Comparison of ENCODE assay signal across 11 cellular contexts in genomic region chr17:41623160-41623861, GRCh38. TPM values are rescaled to one million over a fixed set of nuclear protein-coding genes. Genes with fewer than 3 reads are reported as not detected.
DNase-seq lines count a peak whose midpoint lies in the region; ATAC-seq, FAIRE-seq and TF ChIP-seq lines count a peak whose summit lies in the region.
"Not testable (repeated sequence)": the region's sequence is repeated elsewhere in the genome, so short reads cannot be mapped to it uniquely, and the experiment has no call there.
"Had no signal": no experiment of that assay in that cellular context is flagged by ENCODE, and none has a peak within 500 bp of the region (broad histone marks: within the 10 kb centered on the region; RNA-seq: fewer than 3 reads in every experiment).

No MANE protein-coding gene starts in this region.

- H3K9ac ChIP-seq in neural progenitor cell = not testable (repeated sequence)

- not testable (repeated sequence) for H3K4me3 ChIP-seq in H7 (ENCODE audit: insufficient read depth, low read depth, low read length); WERI-Rb-1 (ENCODE audit: low read depth, low read length); neural progenitor cell; aorta (ENCODE audit: low read length in 2 of 2)
- peak overlapping the region; percentile 45 for H3K4me3 ChIP-seq in bronchial epithelial cell (ENCODE audit: low read depth, low read length)
- H3K4me3 ChIP-seq in skin epidermis = peak overlapping the region; percentile 20 to 41 (median 33)

- H3K36me3 ChIP-seq in H7 (replicated peaks; ENCODE audit: control insufficient read depth, insufficient read depth, low read length); WERI-Rb-1; neural progenitor cell; aorta (ENCODE audit: control insufficient read depth in 1 of 2, insufficient read depth in 2 of 2, low read length in 1 of 2): not testable (repeated sequence)
- peaks cover 18% of the 10 kb centered on the region for H3K36me3 ChIP-seq in bronchial epithelial cell (ENCODE audit: control insufficient read depth, insufficient read depth, low read length)

- not testable (repeated sequence) for H3K4me1 Mint-ChIP-seq in glutamatergic neuron (ENCODE audit: low read depth, unreplicated experiment)
- H3K4me1 Mint-ChIP-seq in neural progenitor cell = peaks cover 15% of the 10 kb centered on the region

- not testable (repeated sequence) for H3K4me1 ChIP-seq in neural progenitor cell; aorta (ENCODE audit: control insufficient read depth in 1 of 2, insufficient read depth in 2 of 2, low read length in 2 of 2)

- DNase-seq in H7 = peak; percentile 60
- peak; percentile 54 for DNase-seq in RPMI7951 (ENCODE audit: low read depth)
- DNase-seq in WERI-Rb-1 = peak; percentile 58
- not testable (repeated sequence) for DNase-seq in bronchial epithelial cell (ENCODE audit: low read depth)
- peak; percentile 18 for DNase-seq in glutamatergic neuron
- DNase-seq in neural progenitor cell (ENCODE audit: low spot score) = peak; percentile 45
- peak; percentile 37 to 63 for DNase-seq in aorta

- H3K9me3 ChIP-seq in WERI-Rb-1 (ENCODE audit: severe bottlenecking); neural progenitor cell (ENCODE audit: low read depth); aorta (ENCODE audit: control insufficient read depth, low read length): not testable (repeated sequence)

- not testable (repeated sequence) for H4K20me1 ChIP-seq in neural progenitor cell (ENCODE audit: low read depth)

- H3K4me2 ChIP-seq in neural progenitor cell = peak overlapping the region; percentile 27

- H2AFZ ChIP-seq in neural progenitor cell (replicated peaks) = not testable (repeated sequence)

- intact Hi-C loops in aorta (cut with DNase I) = not testable (repeated sequence)

- not testable (repeated sequence) for H3K27me3 Mint-ChIP-seq in glutamatergic neuron (ENCODE audit: unreplicated experiment); neural progenitor cell (ENCODE audit: insufficient read depth, low read depth)

- ATAC-seq in aorta (ENCODE audit: low FRiP score) = not testable (repeated sequence)

- not testable (repeated sequence) for H3K27ac Mint-ChIP-seq in glutamatergic neuron (ENCODE audit: unreplicated experiment)
- H3K27ac Mint-ChIP-seq in neural progenitor cell = peak overlapping the region; percentile 25

- not testable (repeated sequence) for H3K9me3 Mint-ChIP-seq in glutamatergic neuron (ENCODE audit: unreplicated experiment); neural progenitor cell

- not testable (repeated sequence) for H3K79me2 ChIP-seq in neural progenitor cell (ENCODE audit: low read depth)

- TF ChIP-seq CTCF in WERI-Rb-1 (IDR thresholded peaks at IDR 0.05; ENCODE audit: low read depth, low read length); bronchial epithelial cell (IDR thresholded peaks at IDR 0.05; ENCODE audit: insufficient read depth, low read length, severe bottlenecking); glutamatergic neuron (IDR thresholded peaks at IDR 0.05; ENCODE audit: partially characterized antibody, unreplicated experiment); neural progenitor cell (IDR thresholded peaks at IDR 0.05): not testable (repeated sequence)

- not testable (repeated sequence) for H3K4me3 Mint-ChIP-seq in glutamatergic neuron (ENCODE audit: unreplicated experiment); neural progenitor cell

- H3K27me3 ChIP-seq in H7 (ENCODE audit: control insufficient read depth, insufficient read depth, low read length); WERI-Rb-1 (ENCODE audit: insufficient read depth, low read depth, severe bottlenecking); bronchial epithelial cell (ENCODE audit: control insufficient read depth, insufficient read depth, low read length); neural progenitor cell; aorta (ENCODE audit: control insufficient read depth in 1 of 2, insufficient read depth in 2 of 2, low read length in 1 of 2): not testable (repeated sequence)

- H3K27ac ChIP-seq in WERI-Rb-1; neural progenitor cell; aorta (ENCODE audit: low read depth in 1 of 2, low read length in 2 of 2): not testable (repeated sequence)
- H3K27ac ChIP-seq in skin epidermis = peak overlapping the region in 17 of 21 experiments; percentile 13 to 90 (median 68)

- FAIRE-seq in bronchial epithelial cell (lab: Jason Lieb, UNC) = not testable (repeated sequence)

- WGBS in aorta, 2 donors = 60 to 72% methylated on average over 10 of the region's 10 CpGs

- H3K36me3 Mint-ChIP-seq in glutamatergic neuron (ENCODE audit: unreplicated experiment); neural progenitor cell: not testable (repeated sequence)

- not testable (repeated sequence) for H3F3A ChIP-seq in neural progenitor cell (ENCODE audit: low read depth)

RNA-seq across cellular contexts. Expression of gene KRT17, which starts 1.1 kb away (rescaled TPM):
- 0.07 TPM in 1 of 2 replicates, not detected in the other for total RNA-seq in H7 (2014; rRNA removed; shearing (Covaris generic))
- 35.9 and 48.9 TPM in 2 replicates for total RNA-seq in RPMI7951 (2014; rRNA removed; shearing (Covaris generic))
- total RNA-seq in bronchial epithelial cell (25,286 and 30,463 TPM in 2 replicates), glutamatergic neuron (ENCODE audit: unreplicated experiment) (not detected), neural progenitor cell (ENCODE audit: low replicate concordance) (not detected in 2 replicates), aorta (1 to 10 TPM; 3.8 to 5.5 TPM)
- 100 to 1,000 TPM in 1 of 2 donors, 10 to 100 TPM in 1; 33.2 to 126 TPM for polyA plus RNA-seq in aorta

RNA-seq across cellular contexts. Expression of gene KRT16, which starts 10.7 kb away (rescaled TPM):
- not detected in 2 replicates for total RNA-seq in H7 (2014; rRNA removed; shearing (Covaris generic))
- 0.72 and 0.88 TPM in 2 replicates for total RNA-seq in RPMI7951 (2014; rRNA removed; shearing (Covaris generic))
- total RNA-seq in bronchial epithelial cell = 1,390 and 10,131 TPM in 2 replicates
- not detected for total RNA-seq in glutamatergic neuron (ENCODE audit: unreplicated experiment)
- total RNA-seq in neural progenitor cell (ENCODE audit: low replicate concordance) = not detected in 2 replicates
- under 1 TPM; 0.30 to 0.65 TPM for total RNA-seq in aorta
- 10 to 100 TPM in 1 of 2 donors, 1 to 10 TPM in 1; 6.9 to 15.7 TPM for polyA plus RNA-seq in aorta
- total RNA-seq: HepG2, NCI-H460, OCI-LY7 had no signal
- polyA plus RNA-seq: HepG2 had no signal

RNA-seq across cellular contexts. Expression of gene KRT14, which starts 36.6 kb away (rescaled TPM):
- not detected in 2 replicates for total RNA-seq in H7 (2014; rRNA removed; shearing (Covaris generic))
- not detected in 2 replicates for total RNA-seq in RPMI7951 (2014; rRNA removed; shearing (Covaris generic))
- total RNA-seq in bronchial epithelial cell (463 and 1,445 TPM in 2 replicates), glutamatergic neuron (ENCODE audit: unreplicated experiment) (not detected), neural progenitor cell (ENCODE audit: low replicate concordance) (not detected in 2 replicates), aorta (1 to 10 TPM in 1 of 2 donors, under 1 TPM in 1; 0.30 to 1.2 TPM)
- 10 to 100 TPM in 1 of 2 donors, 1 to 10 TPM in 1; 4.4 to 46.7 TPM for polyA plus RNA-seq in aorta
- total RNA-seq: HepG2, NCI-H460 had no signal

RNA-seq across cellular contexts. Expression of gene KRT9, which starts 51.5 kb away (rescaled TPM):
- total RNA-seq in H7 (2014; rRNA removed; shearing (Covaris generic)) = not detected in 2 replicates
- not detected in 2 replicates for total RNA-seq in RPMI7951 (2014; rRNA removed; shearing (Covaris generic))
- total RNA-seq in bronchial epithelial cell = 0.26 and 0.51 TPM in 2 replicates
- not detected for total RNA-seq in glutamatergic neuron (ENCODE audit: unreplicated experiment)
- total RNA-seq in neural progenitor cell (ENCODE audit: low replicate concordance) = not detected in 2 replicates
- not detected for total RNA-seq in aorta
- polyA plus RNA-seq in aorta = under 1 TPM in 1 of 2 donors, not detected in 1; 0.18 TPM
- total RNA-seq: HepG2, NCI-H460, OCI-LY7 had no signal
- polyA plus RNA-seq: HepG2 had no signal

Comparison
In these comparisons a context has a peak if more than half of its experiments do, and no peak if none do; other contexts are left out.
1. RNA of gene KRT17, which starts 1.1 kb away (total RNA-seq): 25,286 to 30,463 TPM in bronchial epithelial cell; 35.9 to 48.9 TPM in RPMI7951, 3.8 to 5.5 TPM in aorta, not detected in neural progenitor cell, 0.07 TPM in H7 and not detected in glutamatergic neuron (single experiment); every median in the first group is over 100 times any median in the second.
2. RNA of gene KRT16, which starts 10.7 kb away (total RNA-seq): 1,390 to 10,131 TPM in bronchial epithelial cell; 0.72 to 0.88 TPM in RPMI7951, 0.30 to 0.65 TPM in aorta, not detected in H7, not detected in glutamatergic neuron (single experiment) and not detected in neural progenitor cell; every median in the first group is over 100 times any median in the second.
3. RNA of gene KRT14, which starts 36.6 kb away (total RNA-seq): 463 to 1,445 TPM in bronchial epithelial cell; 0.30 to 1.2 TPM in aorta, not detected in H7, not detected in RPMI7951, not detected in glutamatergic neuron (single experiment) and not detected in neural progenitor cell; every median in the first group is over 100 times any median in the second.